1 cellular context compared by ENCODE assay signal in the genomic region with DNA sequence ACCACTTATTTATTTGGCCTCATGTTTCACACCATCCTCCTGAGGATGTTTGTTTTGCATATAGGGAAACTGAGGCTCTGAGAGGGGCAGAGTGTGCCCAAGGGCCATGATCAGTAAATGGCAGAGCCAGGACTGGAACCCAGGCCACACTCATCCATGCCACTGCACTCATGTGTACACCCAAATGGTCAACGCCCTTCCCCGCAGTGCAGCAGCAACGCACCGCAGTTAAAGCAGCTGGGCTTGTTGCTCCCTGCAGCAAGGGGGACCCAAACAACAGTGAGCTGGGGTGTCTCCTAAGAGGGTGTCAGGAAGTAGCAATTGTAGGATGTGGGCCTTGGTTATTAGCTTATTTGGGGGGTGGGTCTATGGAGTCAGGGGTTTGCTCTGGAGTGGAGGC.
TF ChIP-seq lines count a peak whose summit lies in the region.

No MANE protein-coding gene starts in this region.

TF ChIP-seq in H1, 55 proteins besides CTCF, POLR2A, EP300 and RAD21 (continued from another document):
- TF ChIP-seq, protein P1, sequence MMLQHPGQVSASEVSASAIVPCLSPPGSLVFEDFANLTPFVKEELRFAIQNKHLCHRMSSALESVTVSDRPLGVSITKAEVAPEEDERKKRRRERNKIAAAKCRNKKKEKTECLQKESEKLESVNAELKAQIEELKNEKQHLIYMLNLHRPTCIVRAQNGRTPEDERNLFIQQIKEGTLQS (IDR thresholded peaks at IDR 0.05; ENCODE audit: insufficient read depth, low read depth, low read length) = no peak
- TF ChIP-seq GTF2F1 (IDR thresholded peaks at IDR 0.05; ENCODE audit: borderline replicate concordance, low read depth, low read length) (no peak), PHF8 (conservative IDR thresholded peaks at IDR 0.05; ENCODE audit: low read depth, low read length) (no peak), SRF (IDR thresholded peaks at IDR 0.05; ENCODE audit: low read depth, low read length) (no peak)
